Comparison of ENCODE assay signal across 22 cellular contexts in genomic region chr5:117262607-117263131, GRCh38.
DNase-seq lines count a peak whose midpoint lies in the region; TF ChIP-seq lines count a peak whose summit lies in the region.
"Had no signal": no experiment of that assay in that cellular context is flagged by ENCODE, and none has a peak within 500 bp of the region (broad histone marks: within the 10 kb centered on the region; RNA-seq: fewer than 3 reads in every experiment).

No MANE protein-coding gene starts in this region.

- no peaks in the 10 kb centered on the region for H4K20me1 ChIP-seq in neural progenitor cell (ENCODE audit: low read depth)

- peak overlapping the region; percentile 65 for H3K4me3 Mint-ChIP-seq in neural progenitor cell
- H3K4me3 Mint-ChIP-seq in activated CD4-positive, alpha-beta T cell treated with anti-CD3 and anti-CD28 coated beads, Interleukin-2, amount 10 ng/mL, durations not matched to agents 7 days and 5 days: no peak overlapping the region
- H3K4me3 Mint-ChIP-seq: CD4-positive, alpha-beta T cell; central memory CD8-positive, alpha-beta T cell; effector memory CD8-positive, alpha-beta T cell had no signal

- peaks cover 6% of the 10 kb centered on the region for H3K36me3 Mint-ChIP-seq in neural progenitor cell
- H3K36me3 Mint-ChIP-seq in activated CD4-positive, alpha-beta T cell treated with anti-CD3 and anti-CD28 coated beads, Interleukin-2, amount 10 ng/mL, durations not matched to agents 7 days and 5 days (ENCODE audit: low read depth): no peaks in the 10 kb centered on the region

- H3K36me3 ChIP-seq in neural progenitor cell (no peaks in the 10 kb centered on the region), prostate gland (no peaks in the 10 kb centered on the region)
- H3K36me3 ChIP-seq: left lung, Peyer's patch, right lobe of liver, SJSA1, suprapubic skin, WERI-Rb-1 had no signal

- no peak for TF ChIP-seq POLR2A in prostate gland (IDR thresholded peaks at IDR 0.05)

- H3K79me2 ChIP-seq in neural progenitor cell (ENCODE audit: low read depth): no peaks in the 10 kb centered on the region

- peaks cover 16% of the 10 kb centered on the region for H3K4me1 Mint-ChIP-seq in neural progenitor cell
- no peaks in the 10 kb centered on the region for H3K4me1 Mint-ChIP-seq in activated CD4-positive, alpha-beta T cell treated with anti-CD3 and anti-CD28 coated beads, Interleukin-2, amount 10 ng/mL, durations not matched to agents 7 days and 5 days
- H3K4me1 Mint-ChIP-seq: central memory CD8-positive, alpha-beta T cell had no signal

- H3K27me3 Mint-ChIP-seq in neural progenitor cell (ENCODE audit: insufficient read depth, low read depth): no peaks in the 10 kb centered on the region
- H3K27me3 Mint-ChIP-seq in activated CD4-positive, alpha-beta T cell treated with anti-CD3 and anti-CD28 coated beads, Interleukin-2, amount 10 ng/mL, durations not matched to agents 7 days and 5 days: no peaks in the 10 kb centered on the region
- H3K27me3 Mint-ChIP-seq: CD4-positive, alpha-beta T cell; central memory CD8-positive, alpha-beta T cell; effector memory CD8-positive, alpha-beta T cell had no signal

- DNase-seq in Ammon's horn (ENCODE audit: low spot score): peak; percentile 68
- peak; percentile 3 for DNase-seq in fibroblast of pulmonary artery (ENCODE audit: low read depth)
- peak; percentile 25 for DNase-seq in neural progenitor cell (ENCODE audit: low spot score)
- DNase-seq in prostate gland (ENCODE audit: low spot score): no peak
- DNase-seq in KG1 (lab: John Stamatoyannopoulos, UW): no peak
- DNase-seq in activated CD4-positive, alpha-beta T cell treated with anti-CD3 and anti-CD28 coated beads, Interleukin-2, amount 10 ng/mL, durations not matched to agents 7 days and 5 days: no peak
- DNase-seq in GM10266 (ENCODE audit: extremely low spot score): no peak
- DNase-seq: activated CD8-positive, alpha-beta memory T cell treated with anti-CD3 and anti-CD28 coated beads, Interleukin-2, amount 50 U/mL, for 48 hours; activated effector memory CD4-positive, alpha-beta T cell treated with Interleukin-2 at 50 U/mL for 16 hours; CD4-positive, alpha-beta T cell; effector memory CD8-positive, alpha-beta T cell; left lung; mucosa of descending colon; Peyer's patch; right lobe of liver; T-helper 2 cell; WERI-Rb-1 had no signal

- H3K27ac ChIP-seq in angular gyrus (ENCODE audit: low read depth, low read length) (peak overlapping the region; percentile 83), neural progenitor cell (peak overlapping the region; percentile 65), prostate gland (no peak overlapping the region)
- H3K27ac ChIP-seq: left lung, Peyer's patch, right lobe of liver, SJSA1, suprapubic skin, WERI-Rb-1 had no signal

- peaks cover 20% of the 10 kb centered on the region for H3K9me3 Mint-ChIP-seq in neural progenitor cell
- peaks cover 3% of the 10 kb centered on the region for H3K9me3 Mint-ChIP-seq in activated CD4-positive, alpha-beta T cell treated with anti-CD3 and anti-CD28 coated beads, Interleukin-2, amount 10 ng/mL, durations not matched to agents 7 days and 5 days

- H3K4me1 ChIP-seq in neural progenitor cell (peaks cover 16% of the 10 kb centered on the region), prostate gland (replicated peaks) (no peaks in the 10 kb centered on the region)
- H3K4me1 ChIP-seq: left lung, Peyer's patch, right lobe of liver, SJSA1 had no signal

- WGBS in prostate gland: 40% methylated on average over 4 of the region's 4 CpGs

- H3K4me2 ChIP-seq in neural progenitor cell: peak overlapping the region; percentile 42

- peak overlapping the region; percentile 78 for H2AFZ ChIP-seq in neural progenitor cell (replicated peaks)

- intact Hi-C loops in prostate gland (cut with DNase I): no loop called here

- POLR2A ChIA-PET in activated CD4-positive, alpha-beta T cell treated with anti-CD3 and anti-CD28 coated beads, Interleukin-2, amount 10 ng/mL, durations not matched to agents 7 days and 5 days (lab: Charles Lee): no interaction called here

- CTCF ChIA-PET in activated CD4-positive, alpha-beta T cell treated with anti-CD3 and anti-CD28 coated beads, Interleukin-2, amount 10 ng/mL, durations not matched to agents 7 days and 5 days (lab: Charles Lee): no interaction called here

- H3F3A ChIP-seq in neural progenitor cell (ENCODE audit: low read depth): peaks cover 15% of the 10 kb centered on the region

- TF ChIP-seq CTCF in fibroblast of pulmonary artery (IDR thresholded peaks at IDR 0.05; ENCODE audit: low read length, missing control alignments) (no peak), neural progenitor cell (IDR thresholded peaks at IDR 0.05) (no peak), prostate gland (IDR thresholded peaks at IDR 0.05) (no peak), GM10266 (IDR thresholded peaks at IDR 0.05; ENCODE audit: control insufficient read depth, insufficient read depth, low read depth, missing control alignments) (no peak)

- peak overlapping the region; percentile 98 for H3K27ac Mint-ChIP-seq in neural progenitor cell
- H3K27ac Mint-ChIP-seq in activated CD4-positive, alpha-beta T cell treated with anti-CD3 and anti-CD28 coated beads, Interleukin-2, amount 10 ng/mL, durations not matched to agents 7 days and 5 days: no peak overlapping the region
- H3K27ac Mint-ChIP-seq: CD4-positive, alpha-beta T cell; effector memory CD8-positive, alpha-beta T cell had no signal

- H3K27me3 ChIP-seq in neural progenitor cell: no peaks in the 10 kb centered on the region
- no peaks in the 10 kb centered on the region for H3K27me3 ChIP-seq in prostate gland (replicated peaks; ENCODE audit: insufficient read depth)
- H3K27me3 ChIP-seq: left lung, Peyer's patch, right lobe of liver, SJSA1, suprapubic skin had no signal

- H3K9me3 ChIP-seq in neural progenitor cell (ENCODE audit: low read depth) (no peaks in the 10 kb centered on the region), prostate gland (no peaks in the 10 kb centered on the region)
- H3K9me3 ChIP-seq: mucosa of descending colon, Peyer's patch, right lobe of liver, SJSA1, suprapubic skin had no signal

- no peak overlapping the region for H3K9ac ChIP-seq in neural progenitor cell

- H3K4me3 ChIP-seq in fibroblast of pulmonary artery (replicated peaks; ENCODE audit: low read depth, low read length) (no peak overlapping the region), neural progenitor cell (no peak overlapping the region), prostate gland (no peak overlapping the region)
- H3K4me3 ChIP-seq: GM12878, left lung, mucosa of descending colon, Peyer's patch, right lobe of liver, SJSA1, suprapubic skin had no signal

Comparison
In these comparisons a context has a peak if more than half of its experiments do, and no peak if none do; other contexts are left out.
1. DNase-seq: peak in Ammon's horn (single experiment), fibroblast of pulmonary artery (single experiment) and neural progenitor cell (single experiment); none in prostate gland (single experiment), KG1 (single experiment), activated CD4-positive, alpha-beta T cell treated with anti-CD3 and anti-CD28 coated beads, Interleukin-2, amount 10 ng/mL, durations not matched to agents 7 days and 5 days (single experiment) and GM10266 (single experiment).
2. H3K27ac ChIP-seq: peak in angular gyrus (single experiment) and neural progenitor cell (single experiment); none in prostate gland (0 of 2).